ENCODE assay signal across 40 cellular contexts in genomic region chr14:41650802-41651201, GRCh38. TPM values are rescaled to one million over a fixed set of nuclear protein-coding genes. Genes with fewer than 3 reads are reported as not detected.
"Had no signal": no experiment of that assay in that cellular context is flagged by ENCODE, and none has a peak within 500 bp of the region (broad histone marks: within the 10 kb centered on the region; RNA-seq: fewer than 3 reads in every experiment).

No MANE protein-coding gene starts in this region.

- H3K4me1 ChIP-seq: adrenal gland, ascending aorta, body of pancreas, breast epithelium had no signal

- H3K9me3 ChIP-seq: adrenal gland, ascending aorta, body of pancreas, breast epithelium had no signal

- H3K9me3 Mint-ChIP-seq: activated naive CD4-positive, alpha-beta T cell treated with anti-CD3 and anti-CD28 coated beads for 36 hours; activated naive CD4-positive, alpha-beta T cell treated with anti-CD3 and anti-CD28 coated beads, Interleukin-2, amount 10 ng/mL, durations not matched to agents 7 days and 5 days; activated naive CD4-positive, alpha-beta T cell treated with anti-CD3 and anti-CD28 coated beads, Interleukin-2, amount 50 U/mL, for 24 hours; activated naive CD4-positive, alpha-beta T cell treated with anti-CD3 and anti-CD28 coated beads, Interleukin-2, amount 50 U/mL, for 72 hours; activated naive CD8-positive, alpha-beta T cell treated with anti-CD3 and anti-CD28 coated beads for 36 hours; activated naive CD8-positive, alpha-beta T cell treated with anti-CD3 and anti-CD28 coated beads, Interleukin-2, amount 10 ng/mL, durations not matched to agents 7 days and 5 days; activated naive CD8-positive, alpha-beta T cell treated with anti-CD3 and anti-CD28 coated beads, Interleukin-2, amount 50 U/mL, for 24 hours; activated T-cell treated with anti-CD3 and anti-CD28 coated beads, Interleukin-2, amount 50 U/mL, for 24 hours; activated T-cell treated with anti-CD3 and anti-CD28 coated beads, Interleukin-2, amount 50 U/mL, for 4 hours; activated T-helper 1 cell treated with anti-CD3 and anti-CD28 coated beads, Interleukin-12 subunit alpha, Interleukin-12 subunit beta, Interleukin-2, Interleukin-4 antibody, amounts not matched to agents 30 ng/mL and 10 ng/mL and 1 ng/mL, durations not matched to agents 14 hours and 24 hours and 36 hours; activated T-helper 17 cell treated with anti-CD3 and anti-CD28 coated beads, Interleukin-2, amount 50 U/mL, for 72 hours; brain had no signal

- H3K36me3 Mint-ChIP-seq: activated naive CD4-positive, alpha-beta T cell treated with anti-CD3 and anti-CD28 coated beads, Interleukin-2, amount 10 ng/mL, durations not matched to agents 7 days and 5 days; activated naive CD4-positive, alpha-beta T cell treated with anti-CD3 and anti-CD28 coated beads, Interleukin-2, amount 50 U/mL, for 24 hours; activated naive CD4-positive, alpha-beta T cell treated with anti-CD3 and anti-CD28 coated beads, Interleukin-2, amount 50 U/mL, for 72 hours; activated naive CD8-positive, alpha-beta T cell; activated naive CD8-positive, alpha-beta T cell treated with anti-CD3 and anti-CD28 coated beads for 36 hours; activated naive CD8-positive, alpha-beta T cell treated with anti-CD3 and anti-CD28 coated beads, Interleukin-2, amount 10 ng/mL, durations not matched to agents 7 days and 5 days; brain had no signal

- ATAC-seq: activated naive CD4-positive, alpha-beta T cell treated with anti-CD3 and anti-CD28 coated beads, Interleukin-2, amount 50 U/mL, for 72 hours; activated naive CD8-positive, alpha-beta T cell treated with anti-CD3 and anti-CD28 coated beads, Interleukin-2, amount 50 U/mL, for 24 hours; activated T-cell treated with anti-CD3 and anti-CD28 coated beads, Interleukin-2, amount 50 U/mL, for 4 hours; activated T-helper 17 cell treated with anti-CD3 and anti-CD28 coated beads, Interleukin-2, amount 50 U/mL, for 72 hours; body of pancreas had no signal

- DNase-seq: activated effector memory CD4-positive, alpha-beta T cell treated with anti-CD3 and anti-CD28 coated beads, Interleukin-2, amount 50 U/mL, for 16 hours; activated effector memory CD4-positive, alpha-beta T cell treated with Interleukin-2 at 50 U/mL for 16 hours; activated gamma-delta T cell; activated gamma-delta T cell treated with Interleukin-2 at 50 U/mL for 16 hours; activated naive CD4-positive, alpha-beta T cell; activated naive CD4-positive, alpha-beta T cell treated with anti-CD3 and anti-CD28 coated beads for 36 hours; activated naive CD4-positive, alpha-beta T cell treated with anti-CD3 and anti-CD28 coated beads, Interleukin-2, amount 10 ng/mL, durations not matched to agents 7 days and 5 days; activated naive CD4-positive, alpha-beta T cell treated with anti-CD3 and anti-CD28 coated beads, Interleukin-2, amount 50 U/mL, for 16 hours; activated naive CD4-positive, alpha-beta T cell treated with Interleukin-2 at 50 U/mL for 16 hours; activated naive CD8-positive, alpha-beta T cell treated with anti-CD3 and anti-CD28 coated beads for 36 hours; activated naive CD8-positive, alpha-beta T cell treated with anti-CD3 and anti-CD28 coated beads, Interleukin-2, amount 10 ng/mL, durations not matched to agents 7 days and 5 days; activated naive CD8-positive, alpha-beta T cell treated with anti-CD3 and anti-CD28 coated beads, Interleukin-2, amount 50 U/mL, for 24 hours; activated T-cell treated with anti-CD3 and anti-CD28 coated beads, Interleukin-2, amount 50 U/mL, for 24 hours; activated T-cell treated with anti-CD3 and anti-CD28 coated beads, Interleukin-2, amount 50 U/mL, for 4 hours; activated T-cell treated with anti-CD3 and anti-CD28 coated beads, Interleukin-2, amount 50 U/mL, for 48 hours; adrenal gland; amniotic stem cell; amygdala; anterior cingulate cortex; aorta; body of pancreas; brain microvascular endothelial cell; caudate nucleus; central memory CD4-positive, alpha-beta T cell; cerebellar nuclear complex had no signal

- H3K4me3 ChIP-seq: adrenal gland, ascending aorta, body of pancreas, breast epithelium, cardiac muscle cell had no signal

- H3K27me3 Mint-ChIP-seq: activated naive CD4-positive, alpha-beta T cell treated with anti-CD3 and anti-CD28 coated beads, Interleukin-2, amount 10 ng/mL, durations not matched to agents 7 days and 5 days; activated naive CD4-positive, alpha-beta T cell treated with anti-CD3 and anti-CD28 coated beads, Interleukin-2, amount 50 U/mL, for 24 hours; activated naive CD8-positive, alpha-beta T cell; activated naive CD8-positive, alpha-beta T cell treated with anti-CD3 and anti-CD28 coated beads for 36 hours; activated naive CD8-positive, alpha-beta T cell treated with anti-CD3 and anti-CD28 coated beads, Interleukin-2, amount 10 ng/mL, durations not matched to agents 7 days and 5 days; activated naive CD8-positive, alpha-beta T cell treated with anti-CD3 and anti-CD28 coated beads, Interleukin-2, amount 50 U/mL, for 24 hours; activated T-cell treated with anti-CD3 and anti-CD28 coated beads, Interleukin-2, amount 50 U/mL, for 24 hours; central memory CD8-positive, alpha-beta T cell had no signal

- H3K36me3 ChIP-seq: adrenal gland, ascending aorta, brain microvascular endothelial cell, breast epithelium, cardiac muscle cell had no signal

- H3K27ac ChIP-seq: adrenal gland, ascending aorta, body of pancreas, brain microvascular endothelial cell, breast epithelium, cardiac muscle cell had no signal

- FAIRE-seq: astrocyte, bronchial epithelial cell, colon had no signal

- H3K27ac Mint-ChIP-seq: activated naive CD4-positive, alpha-beta T cell treated with anti-CD3 and anti-CD28 coated beads for 36 hours; activated naive CD4-positive, alpha-beta T cell treated with anti-CD3 and anti-CD28 coated beads, Interleukin-2, amount 10 ng/mL, durations not matched to agents 7 days and 5 days; activated naive CD4-positive, alpha-beta T cell treated with anti-CD3 and anti-CD28 coated beads, Interleukin-2, amount 50 U/mL, for 24 hours; activated naive CD4-positive, alpha-beta T cell treated with anti-CD3 and anti-CD28 coated beads, Interleukin-2, amount 50 U/mL, for 72 hours; activated naive CD8-positive, alpha-beta T cell; activated naive CD8-positive, alpha-beta T cell treated with anti-CD3 and anti-CD28 coated beads for 36 hours; activated naive CD8-positive, alpha-beta T cell treated with anti-CD3 and anti-CD28 coated beads, Interleukin-2, amount 10 ng/mL, durations not matched to agents 7 days and 5 days; activated naive CD8-positive, alpha-beta T cell treated with anti-CD3 and anti-CD28 coated beads, Interleukin-2, amount 50 U/mL, for 24 hours; activated T-cell treated with anti-CD3 and anti-CD28 coated beads, Interleukin-2, amount 50 U/mL, for 24 hours; activated T-helper 1 cell treated with anti-CD3 and anti-CD28 coated beads, Interleukin-12 subunit alpha, Interleukin-12 subunit beta, Interleukin-2, Interleukin-4 antibody, amounts not matched to agents 30 ng/mL and 10 ng/mL and 1 ng/mL, durations not matched to agents 14 hours and 24 hours and 36 hours; activated T-helper 17 cell treated with anti-CD3 and anti-CD28 coated beads, Interleukin-2, amount 50 U/mL, for 72 hours; activated T-helper 2 cell treated with anti-CD3 and anti-CD28 coated beads, Interferon-gamma antibody, Interleukin-2, Interleukin-4, amounts not matched to agents 10 μg/mL and 5 μg/mL and 100 μg/mL, durations not matched to agents 14 hours and 24 hours and 36 hours had no signal

- H3K4me1 Mint-ChIP-seq: activated naive CD4-positive, alpha-beta T cell treated with anti-CD3 and anti-CD28 coated beads, Interleukin-2, amount 10 ng/mL, durations not matched to agents 7 days and 5 days; activated naive CD4-positive, alpha-beta T cell treated with anti-CD3 and anti-CD28 coated beads, Interleukin-2, amount 50 U/mL, for 24 hours; activated naive CD8-positive, alpha-beta T cell treated with anti-CD3 and anti-CD28 coated beads for 36 hours; activated naive CD8-positive, alpha-beta T cell treated with anti-CD3 and anti-CD28 coated beads, Interleukin-2, amount 10 ng/mL, durations not matched to agents 7 days and 5 days; activated naive CD8-positive, alpha-beta T cell treated with anti-CD3 and anti-CD28 coated beads, Interleukin-2, amount 50 U/mL, for 24 hours; activated T-helper 17 cell treated with anti-CD3 and anti-CD28 coated beads, Interleukin-2, amount 50 U/mL, for 72 hours; brain; central memory CD8-positive, alpha-beta T cell had no signal

- H3K4me3 Mint-ChIP-seq: activated naive CD4-positive, alpha-beta T cell treated with anti-CD3 and anti-CD28 coated beads for 36 hours; activated naive CD4-positive, alpha-beta T cell treated with anti-CD3 and anti-CD28 coated beads, Interleukin-2, amount 10 ng/mL, durations not matched to agents 7 days and 5 days; activated naive CD4-positive, alpha-beta T cell treated with anti-CD3 and anti-CD28 coated beads, Interleukin-2, amount 50 U/mL, for 24 hours; activated naive CD8-positive, alpha-beta T cell; activated naive CD8-positive, alpha-beta T cell treated with anti-CD3 and anti-CD28 coated beads for 36 hours; activated naive CD8-positive, alpha-beta T cell treated with anti-CD3 and anti-CD28 coated beads, Interleukin-2, amount 10 ng/mL, durations not matched to agents 7 days and 5 days; activated naive CD8-positive, alpha-beta T cell treated with anti-CD3 and anti-CD28 coated beads, Interleukin-2, amount 50 U/mL, for 24 hours; activated T-cell treated with anti-CD3 and anti-CD28 coated beads, Interleukin-2, amount 50 U/mL, for 24 hours; activated T-cell treated with anti-CD3 and anti-CD28 coated beads, Interleukin-2, amount 50 U/mL, for 4 hours; activated T-helper 1 cell treated with anti-CD3 and anti-CD28 coated beads, Interleukin-12 subunit alpha, Interleukin-12 subunit beta, Interleukin-2, Interleukin-4 antibody, amounts not matched to agents 30 ng/mL and 10 ng/mL and 1 ng/mL, durations not matched to agents 14 hours and 24 hours and 36 hours; activated T-helper 17 cell treated with anti-CD3 and anti-CD28 coated beads, Interleukin-2, amount 50 U/mL, for 72 hours; central memory CD8-positive, alpha-beta T cell had no signal

- H3K27me3 ChIP-seq: adrenal gland, ascending aorta, body of pancreas, brain microvascular endothelial cell, breast epithelium, cardiac muscle cell had no signal

RNA-seq across cellular contexts. Expression of gene LRFN5, which starts 44.1 kb away (rescaled TPM):
- total RNA-seq: activated naive CD4-positive, alpha-beta T cell treated with anti-CD3 and anti-CD28 coated beads for 36 hours; activated naive CD4-positive, alpha-beta T cell treated with anti-CD3 and anti-CD28 coated beads, Interleukin-2, amount 50 U/mL, for 72 hours; activated naive CD8-positive, alpha-beta T cell treated with anti-CD3 and anti-CD28 coated beads for 36 hours; activated naive CD8-positive, alpha-beta T cell treated with anti-CD3 and anti-CD28 coated beads, Interleukin-2, amount 10 ng/mL, durations not matched to agents 7 days and 5 days; activated T-helper 1 cell treated with anti-CD3 and anti-CD28 coated beads, Interleukin-12 subunit alpha, Interleukin-12 subunit beta, Interleukin-2, Interleukin-4 antibody, amounts not matched to agents 30 ng/mL and 10 ng/mL and 1 ng/mL, durations not matched to agents 14 hours and 24 hours and 36 hours; activated T-helper 17 cell treated with anti-CD3 and anti-CD28 coated beads, Interleukin-2, amount 50 U/mL, for 72 hours; activated T-helper 2 cell treated with anti-CD3 and anti-CD28 coated beads, Interferon-gamma antibody, Interleukin-2, Interleukin-4, amounts not matched to agents 10 μg/mL and 5 μg/mL and 100 μg/mL, durations not matched to agents 14 hours and 24 hours and 36 hours; chondrocyte had no signal
